In the genomic region with DNA sequence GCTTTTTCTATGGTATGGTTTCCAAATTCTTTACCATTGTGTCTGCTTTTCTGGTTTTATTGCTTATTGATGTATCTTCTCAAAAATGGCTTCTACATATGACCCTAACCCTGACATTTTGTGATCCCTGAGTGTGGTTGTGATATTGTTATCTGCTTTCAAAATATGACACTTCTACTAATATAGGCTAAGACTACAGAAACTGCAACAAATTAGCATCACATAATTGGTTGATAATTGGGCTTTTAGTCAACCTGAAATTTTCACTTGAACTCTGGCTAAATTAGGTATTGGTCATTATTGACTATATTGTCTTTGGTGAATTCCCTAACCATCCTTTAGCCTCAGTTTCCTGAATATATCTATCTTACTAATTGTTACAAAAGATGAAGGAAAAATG, we compare ENCODE assay signal across 28 cellular contexts.
"Had no signal": no experiment of that assay in that cellular context is flagged by ENCODE, and none has a peak within 500 bp of the region (broad histone marks: within the 10 kb centered on the region; RNA-seq: fewer than 3 reads in every experiment).

No MANE protein-coding gene starts in this region.

- H3K27ac ChIP-seq: stomach, suprapubic skin, testis, thoracic aorta, tibial artery, tibial nerve, transverse colon, upper lobe of left lung, upper lobe of right lung, uterus, vagina had no signal

- H3K36me3 Mint-ChIP-seq: stimulated activated effector memory CD8-positive, alpha-beta T cell treated with anti-CD3 and anti-CD28 coated beads, Interleukin-12 subunit alpha, Interleukin-12 subunit beta, amount 100 ng/mL, for 72 hours; stimulated activated memory B cell treated with anti-CD40 and anti-IgM and Interleukin-4, amounts not matched to agents 10 μg/mL and 1 μg/mL and 100 μg/mL, for 72 hours; stimulated activated naive B cell treated with anti-CD40 and anti-IgM and Interleukin-4, amounts not matched to agents 10 μg/mL and 1 μg/mL and 100 μg/mL, for 72 hours; type B pancreatic cell had no signal

- H3K36me3 ChIP-seq: stomach, suprapubic skin, thoracic aorta, tibial artery, tibial nerve, transverse colon, upper lobe of left lung, upper lobe of right lung, uterus, vagina had no signal

- H3K4me3 Mint-ChIP-seq: stimulated activated effector memory CD8-positive, alpha-beta T cell treated with anti-CD3 and anti-CD28 coated beads, Interleukin-12 subunit alpha, Interleukin-12 subunit beta, amount 100 ng/mL, for 72 hours; stimulated activated memory B cell treated with anti-CD40 and anti-IgM and Interleukin-4, amounts not matched to agents 10 μg/mL and 1 μg/mL and 100 μg/mL, for 72 hours; stimulated activated naive B cell treated with anti-CD40 and anti-IgM and Interleukin-4, amounts not matched to agents 10 μg/mL and 1 μg/mL and 100 μg/mL, for 72 hours; stimulated activated naive CD8-positive, alpha-beta T cell treated with anti-CD3 and anti-CD28 coated beads, Interleukin-15, amount 100 ng/mL, for 72 hours; stimulated activated naive CD8-positive, alpha-beta T cell treated with anti-CD3 and anti-CD28 coated beads, Interleukin-15, Interleukin-2, amounts not matched to agents 100 ng/mL and 50 ng/mL, for 24 hours; type B pancreatic cell had no signal

- H3K4me1 ChIP-seq: stomach, suprapubic skin, testis, tibial nerve, transverse colon, upper lobe of left lung, upper lobe of right lung, uterus, vagina had no signal

- H3K9me3 Mint-ChIP-seq: stimulated activated effector memory CD8-positive, alpha-beta T cell treated with anti-CD3 and anti-CD28 coated beads, Interleukin-12 subunit alpha, Interleukin-12 subunit beta, amount 100 ng/mL, for 72 hours; stimulated activated memory B cell treated with anti-CD40 and anti-IgM and Interleukin-4, amounts not matched to agents 10 μg/mL and 1 μg/mL and 100 μg/mL, for 72 hours; stimulated activated naive CD8-positive, alpha-beta T cell treated with anti-CD3 and anti-CD28 coated beads, Interleukin-15, Interleukin-2, amounts not matched to agents 100 ng/mL and 50 ng/mL, for 24 hours; type B pancreatic cell had no signal

- FAIRE-seq: urothelium cell line had no signal

- H3K4me1 Mint-ChIP-seq: stimulated activated effector memory CD8-positive, alpha-beta T cell treated with anti-CD3 and anti-CD28 coated beads, Interleukin-12 subunit alpha, Interleukin-12 subunit beta, amount 100 ng/mL, for 72 hours; stimulated activated memory B cell treated with anti-CD40 and anti-IgM and Interleukin-4, amounts not matched to agents 10 μg/mL and 1 μg/mL and 100 μg/mL, for 72 hours; stimulated activated naive B cell treated with anti-CD40 and anti-IgM and Interleukin-4, amounts not matched to agents 10 μg/mL and 1 μg/mL and 100 μg/mL, for 72 hours; stimulated activated naive CD8-positive, alpha-beta T cell treated with anti-CD3 and anti-CD28 coated beads, Interleukin-15, amount 100 ng/mL, for 72 hours had no signal

- ATAC-seq: stimulated activated effector memory CD8-positive, alpha-beta T cell treated with anti-CD3 and anti-CD28 coated beads, Interleukin-12 subunit alpha, Interleukin-12 subunit beta, amount 100 ng/mL, for 72 hours; stimulated activated memory B cell treated with anti-CD40 and anti-IgM and Interleukin-4, amounts not matched to agents 10 μg/mL and 1 μg/mL and 100 μg/mL, for 72 hours; stimulated activated naive B cell treated with anti-CD40 and anti-IgM and Interleukin-4, amounts not matched to agents 10 μg/mL and 1 μg/mL and 100 μg/mL, for 72 hours; stimulated activated naive CD8-positive, alpha-beta T cell treated with anti-CD3 and anti-CD28 coated beads, Interleukin-15, amount 100 ng/mL, for 72 hours; stimulated activated naive CD8-positive, alpha-beta T cell treated with anti-CD3 and anti-CD28 coated beads, Interleukin-15, Interleukin-2, amounts not matched to agents 100 U/mL and 50 U/mL, for 24 hours; upper lobe of right lung had no signal

- H3K9me3 ChIP-seq: stomach, suprapubic skin, testis, thoracic aorta, tibial artery, tibial nerve, transverse colon, upper lobe of left lung, upper lobe of right lung, uterus, vagina had no signal

- H3K27me3 ChIP-seq: stomach, suprapubic skin, testis, tibial artery, tibial nerve, transverse colon, upper lobe of left lung, upper lobe of right lung, uterus, vagina had no signal

- H3K27ac Mint-ChIP-seq: stimulated activated effector memory CD8-positive, alpha-beta T cell treated with anti-CD3 and anti-CD28 coated beads, Interleukin-12 subunit alpha, Interleukin-12 subunit beta, amount 100 ng/mL, for 72 hours; stimulated activated memory B cell treated with anti-CD40 and anti-IgM and Interleukin-4, amounts not matched to agents 10 μg/mL and 1 μg/mL and 100 μg/mL, for 72 hours; stimulated activated naive B cell treated with anti-CD40 and anti-IgM and Interleukin-4, amounts not matched to agents 10 μg/mL and 1 μg/mL and 100 μg/mL, for 72 hours; stimulated activated naive CD8-positive, alpha-beta T cell treated with anti-CD3 and anti-CD28 coated beads, Interleukin-15, amount 100 ng/mL, for 72 hours; stimulated activated naive CD8-positive, alpha-beta T cell treated with anti-CD3 and anti-CD28 coated beads, Interleukin-15, Interleukin-2, amounts not matched to agents 100 ng/mL and 50 ng/mL, for 24 hours; type B pancreatic cell had no signal

- H3K4me3 ChIP-seq: stomach, suprapubic skin, testis, thoracic aorta, tibial artery, tibial nerve, transverse colon, upper lobe of left lung, upper lobe of right lung, uterus, vagina had no signal

- DNase-seq: stimulated activated CD4-positive, alpha-beta T cell treated with anti-CD3 and anti-CD28 coated beads, Interleukin-2, amount 100 ng/mL, for 48 hours; stimulated activated CD4-positive, alpha-beta T cell treated with anti-CD3 and anti-CD28 coated beads, Interleukin-4, amount 100 ng/mL, for 1 hour; stimulated activated CD4-positive, alpha-beta T cell treated with anti-CD3 and anti-CD28 coated beads, Interleukin-4, amount 100 ng/mL, for 24 hours; stimulated activated CD4-positive, alpha-beta T cell treated with anti-CD3 and anti-CD28 coated beads, Interleukin-4, amount 100 ng/mL, for 4 hours; stimulated activated CD8-positive, alpha-beta memory T cell treated with anti-CD3 and anti-CD28 coated beads, Interleukin-4, amount 100 ng/mL, for 48 hours; stimulated activated naive B cell treated with anti-CD40 and anti-IgM and Interleukin-4, amounts not matched to agents 10 μg/mL and 1 μg/mL and 100 μg/mL, for 72 hours; stimulated activated naive CD4-positive, alpha-beta T cell; stimulated activated naive CD4-positive, alpha-beta T cell treated with Interleukin-2 at 50 U/mL for 16 hours; stimulated activated naive CD8-positive, alpha-beta T cell treated with anti-CD3 and anti-CD28 coated beads, Interleukin-15, amount 100 ng/mL, for 72 hours; stimulated activated naive CD8-positive, alpha-beta T cell treated with anti-CD3 and anti-CD28 coated beads, Interleukin-15, Interleukin-2, amounts not matched to agents 100 U/mL and 50 U/mL, for 24 hours; stomach; substantia nigra; testis; tibial artery; transverse colon; trophoblast cell; upper lobe of left lung; upper lobe of right lung; uterus had no signal

- H3K27me3 Mint-ChIP-seq: stimulated activated memory B cell treated with anti-CD40 and anti-IgM and Interleukin-4, amounts not matched to agents 10 μg/mL and 1 μg/mL and 100 μg/mL, for 72 hours; stimulated activated naive CD8-positive, alpha-beta T cell treated with anti-CD3 and anti-CD28 coated beads, Interleukin-15, amount 100 ng/mL, for 72 hours; stimulated activated naive CD8-positive, alpha-beta T cell treated with anti-CD3 and anti-CD28 coated beads, Interleukin-15, Interleukin-2, amounts not matched to agents 100 ng/mL and 50 ng/mL, for 24 hours; type B pancreatic cell had no signal
